ENCODE assay signal across 12 cellular contexts in genomic region chr1:84603223-84603622, GRCh38. TPM values are rescaled to one million over a fixed set of nuclear protein-coding genes. Genes with fewer than 3 reads are reported as not detected.
DNase-seq lines count a peak whose midpoint lies in the region; ATAC-seq, FAIRE-seq and TF ChIP-seq lines count a peak whose summit lies in the region.
"Had no signal": no experiment of that assay in that cellular context is flagged by ENCODE, and none has a peak within 500 bp of the region (broad histone marks: within the 10 kb centered on the region; RNA-seq: fewer than 3 reads in every experiment).

No MANE protein-coding gene starts in this region.

- no peak for ATAC-seq in HG03108 (IDR thresholded peaks at IDR 0.05; ENCODE audit: unreplicated experiment)

- peak; percentile 59 for DNase-seq in ELR (ENCODE audit: low read depth)
- peak; percentile 70 for DNase-seq in fibroblast of villous mesenchyme (ENCODE audit: low read depth)
- no peak for DNase-seq in prostate gland (ENCODE audit: low spot score)
- DNase-seq in NCI-H146 (lab: John Stamatoyannopoulos, UW): no peak
- no peak for DNase-seq in urothelium cell line (ENCODE audit: low spot score)
- DNase-seq in D721Med (ENCODE audit: insufficient read length, low spot score): no peak
- DNase-seq: activated T-cell treated with anti-CD3 and anti-CD28 coated beads, Interleukin-2, amount 50 U/mL, for 1 hour; CD8-positive, alpha-beta memory T cell; NCI-H187 had no signal

- no peaks in the 10 kb centered on the region for H3K36me3 ChIP-seq in prostate gland

- peak overlapping the region; percentile 40; the same call in 1 of the 2 replicates for H3K4me3 ChIP-seq in WI38 (ENCODE audit: low read depth, low read length)
- peak overlapping the region; percentile 34 for H3K4me3 ChIP-seq in fibroblast of villous mesenchyme (ENCODE audit: low read depth, low read length)
- H3K4me3 ChIP-seq in prostate gland: no peak overlapping the region

- no peak for FAIRE-seq in urothelium cell line (lab: Jason Lieb, UNC)
- no peak for FAIRE-seq in D721Med (lab: Jason Lieb, UNC)
- FAIRE-seq: TTC549 had no signal

- no peak for TF ChIP-seq POLR2A in prostate gland (IDR thresholded peaks at IDR 0.05)

- H3K27me3 ChIP-seq in prostate gland (replicated peaks; ENCODE audit: insufficient read depth): no peaks in the 10 kb centered on the region

- H3K27ac ChIP-seq in prostate gland: peak overlapping the region; percentile 66 to 72

- intact Hi-C loops in prostate gland (cut with DNase I): loop anchor here (10.0 kb wide), 3 partner anchors 128 to 668 kb away; partner anchors contain the start of gene RPF1

- 13% methylated on average over 2 of the region's 2 CpGs for WGBS in prostate gland

- no peaks in the 10 kb centered on the region for H3K4me1 ChIP-seq in prostate gland (replicated peaks)

- H3K9me3 ChIP-seq in prostate gland: no peaks in the 10 kb centered on the region

- no peak for TF ChIP-seq CTCF in WI38 (IDR thresholded peaks at IDR 0.05; ENCODE audit: low read depth, low read length)
- no peak for TF ChIP-seq CTCF in fibroblast of villous mesenchyme (IDR thresholded peaks at IDR 0.05; ENCODE audit: insufficient read depth, low read depth, low read length)
- no peak for TF ChIP-seq CTCF in prostate gland (IDR thresholded peaks at IDR 0.05)
- no peak for TF ChIP-seq CTCF in D721Med (IDR thresholded peaks at IDR 0.05; ENCODE audit: insufficient read depth, missing control alignments)

RNA-seq across cellular contexts. Expression of gene CTBS, which starts 29.0 kb away (rescaled TPM):
- 11.6 and 12.1 TPM in 2 replicates for total RNA-seq in fibroblast of villous mesenchyme
- total RNA-seq in prostate gland: 10 to 100 TPM; 15.1 to 45.5 TPM

Comparison
In these comparisons a context has a peak if more than half of its experiments do, and no peak if none do; other contexts are left out.
1. DNase-seq: peak in ELR (single experiment) and fibroblast of villous mesenchyme (single experiment); none in prostate gland (single experiment), NCI-H146 (single experiment), urothelium cell line (single experiment) and D721Med (single experiment).
2. H3K4me3 ChIP-seq: peak in WI38 (single experiment) and fibroblast of villous mesenchyme (single experiment); none in prostate gland (0 of 2).